Comparison of ENCODE assay signal across 15 cellular contexts in genomic region chr12:78703820-78704525, GRCh38.
A peak's percentile ranks its signal among the peaks of the same experiment; 100 is the strongest.
DNase-seq lines count a peak whose midpoint lies in the region; ATAC-seq and TF ChIP-seq lines count a peak whose summit lies in the region.
"Had no signal": no experiment of that assay in that cellular context is flagged by ENCODE, and none has a peak within 500 bp of the region (broad histone marks: within the 10 kb centered on the region; RNA-seq: fewer than 3 reads in every experiment).

No MANE protein-coding gene starts in this region.

- H3K9me3 ChIP-seq in GM23248 (ENCODE audit: low read depth), result no peaks in the 10 kb centered on the region
- H3K9me3 ChIP-seq in RWPE2 (ENCODE audit: severe bottlenecking), result no peaks in the 10 kb centered on the region
- H3K9me3 ChIP-seq: ovary had no signal

- H3K79me2 ChIP-seq in GM23248 (ENCODE audit: insufficient read depth), result no peaks in the 10 kb centered on the region

- no peaks in the 10 kb centered on the region for H3K27me3 ChIP-seq in GM23248 (replicated peaks; ENCODE audit: insufficient read depth)
- H3K27me3 ChIP-seq in RWPE2 (ENCODE audit: insufficient read depth, poor library complexity, severe bottlenecking), result no peaks in the 10 kb centered on the region
- H3K27me3 ChIP-seq: ovary had no signal

- H3K4me1 ChIP-seq in GM23248 (ENCODE audit: insufficient read depth), result peaks cover 20% of the 10 kb centered on the region
- H3K4me1 ChIP-seq in RWPE2 (ENCODE audit: insufficient read depth, poor library complexity, severe bottlenecking), result peaks cover 23% of the 10 kb centered on the region

- H3F3A ChIP-seq in GM23248 (ENCODE audit: insufficient read depth), result peaks cover 16% of the 10 kb centered on the region

- H4K20me1 ChIP-seq in GM23248 (ENCODE audit: insufficient read depth), result no peaks in the 10 kb centered on the region

- WGBS in GM23248 (ENCODE audit: low coverage in 1 of 2, low lambda C conversion rate in 2 of 2, missing lambda C conversion rate in 2 of 2), 2 experiments, result 0 to 1% methylated on average over 3 of the region's 3 CpGs

- peak overlapping the region; percentile 31; the same call in 1 of the 2 replicates for H2AFZ ChIP-seq in GM23248

- no peak for TF ChIP-seq CTCF in RWPE2 (IDR thresholded peaks at IDR 0.05; ENCODE audit: poor library complexity, severe bottlenecking)

- no peaks in the 10 kb centered on the region for H3K36me3 Mint-ChIP-seq in natural killer cell treated with Interleukin-12 subunit alpha and Interleukin-12 subunit beta and Interleukin-15 and Interleukin-18, amount 100 ng/mL, for 72 hours

- H3K27ac ChIP-seq in GM23248 (peak overlapping the region; percentile 53), RWPE2 (ENCODE audit: poor library complexity, severe bottlenecking) (peak overlapping the region; percentile 98)
- H3K27ac ChIP-seq: ovary had no signal

- no peak overlapping the region for H3K27ac Mint-ChIP-seq in natural killer cell treated with Interleukin-12 subunit alpha and Interleukin-12 subunit beta and Interleukin-15 and Interleukin-18, amount 100 ng/mL, for 72 hours
- H3K27ac Mint-ChIP-seq: activated naive CD8-positive, alpha-beta T cell treated with anti-CD3 and anti-CD28 coated beads, Interleukin-2, amount 50 U/mL, for 24 hours; stimulated activated naive CD8-positive, alpha-beta T cell treated with anti-CD3 and anti-CD28 coated beads, Interleukin-15, amount 100 ng/mL, for 72 hours had no signal

- H3K9me3 Mint-ChIP-seq in natural killer cell treated with Interleukin-12 subunit alpha and Interleukin-12 subunit beta and Interleukin-15 and Interleukin-18, amount 100 ng/mL, for 72 hours, result peaks cover 3% of the 10 kb centered on the region
- H3K9me3 Mint-ChIP-seq: activated naive CD8-positive, alpha-beta T cell treated with anti-CD3 and anti-CD28 coated beads, Interleukin-2, amount 50 U/mL, for 24 hours had no signal

- in situ Hi-C loops in GM23248 (cut with MboI), result no loop called here

- H3K4me3 ChIP-seq in GM23248, result peak overlapping the region; percentile 52
- H3K4me3 ChIP-seq in RWPE2 (ENCODE audit: severe bottlenecking), result no peak overlapping the region
- H3K4me3 ChIP-seq in skeletal muscle cell (ENCODE audit: low read depth, low read length), result no peak overlapping the region
- H3K4me3 ChIP-seq: ovary had no signal

- no peaks in the 10 kb centered on the region for H3K4me1 Mint-ChIP-seq in natural killer cell treated with Interleukin-12 subunit alpha and Interleukin-12 subunit beta and Interleukin-15 and Interleukin-18, amount 100 ng/mL, for 72 hours (ENCODE audit: low read depth in 2 of 2)
- H3K4me1 Mint-ChIP-seq: activated naive CD8-positive, alpha-beta T cell treated with anti-CD3 and anti-CD28 coated beads, Interleukin-2, amount 50 U/mL, for 24 hours; stimulated activated naive CD8-positive, alpha-beta T cell treated with anti-CD3 and anti-CD28 coated beads, Interleukin-15, amount 100 ng/mL, for 72 hours had no signal

- H3K36me3 ChIP-seq in GM23248 (ENCODE audit: low read depth) (no peaks in the 10 kb centered on the region), RWPE2 (ENCODE audit: low read depth) (no peaks in the 10 kb centered on the region)
- H3K36me3 ChIP-seq: ovary had no signal

- no peak overlapping the region for H3K9ac ChIP-seq in GM23248

- ATAC-seq in RWPE2 (ENCODE audit: low read depth) (peak; percentile 99), GM18873 (IDR thresholded peaks at IDR 0.05; ENCODE audit: low FRiP score, unreplicated experiment) (no peak), HG02623 (IDR thresholded peaks at IDR 0.05; ENCODE audit: unreplicated experiment) (no peak)
- no peak for ATAC-seq in natural killer cell treated with Interleukin-12 subunit alpha and Interleukin-12 subunit beta and Interleukin-15 and Interleukin-18, amount 100 ng/mL, for 72 hours
- ATAC-seq: activated naive CD8-positive, alpha-beta T cell treated with anti-CD3 and anti-CD28 coated beads, Interleukin-2, amount 50 U/mL, for 24 hours; stimulated activated naive CD8-positive, alpha-beta T cell treated with anti-CD3 and anti-CD28 coated beads, Interleukin-15, amount 100 ng/mL, for 72 hours had no signal

- no peaks in the 10 kb centered on the region for H3K27me3 Mint-ChIP-seq in natural killer cell treated with Interleukin-12 subunit alpha and Interleukin-12 subunit beta and Interleukin-15 and Interleukin-18, amount 100 ng/mL, for 72 hours
- H3K27me3 Mint-ChIP-seq: activated naive CD8-positive, alpha-beta T cell treated with anti-CD3 and anti-CD28 coated beads, Interleukin-2, amount 50 U/mL, for 24 hours; stimulated activated naive CD8-positive, alpha-beta T cell treated with anti-CD3 and anti-CD28 coated beads, Interleukin-15, amount 100 ng/mL, for 72 hours had no signal

- H3K4me2 ChIP-seq in GM23248 (ENCODE audit: unreplicated experiment), result peak overlapping the region; percentile 83

- no peak overlapping the region for H3K4me3 Mint-ChIP-seq in natural killer cell treated with Interleukin-12 subunit alpha and Interleukin-12 subunit beta and Interleukin-15 and Interleukin-18, amount 100 ng/mL, for 72 hours
- H3K4me3 Mint-ChIP-seq: activated naive CD8-positive, alpha-beta T cell treated with anti-CD3 and anti-CD28 coated beads, Interleukin-2, amount 50 U/mL, for 24 hours; stimulated activated naive CD8-positive, alpha-beta T cell treated with anti-CD3 and anti-CD28 coated beads, Interleukin-15, amount 100 ng/mL, for 72 hours had no signal

- H3K9me2 ChIP-seq in GM23248 (ENCODE audit: insufficient read depth), result no peaks in the 10 kb centered on the region; the same call in 1 of the 2 replicates

- DNase-seq in GM23248 (peak; percentile 90), RWPE2 (ENCODE audit: low spot score) (no peak), fibroblast of gingiva (ENCODE audit: low read depth) (peak; percentile 59), skeletal muscle cell (ENCODE audit: low read depth) (peak; percentile 68)
- DNase-seq in activated naive CD4-positive, alpha-beta T cell (lab: John Stamatoyannopoulos, UW), result no peak
- DNase-seq in natural killer cell treated with Interleukin-12 subunit alpha and Interleukin-12 subunit beta and Interleukin-15 and Interleukin-18, amount 100 ng/mL, for 72 hours (ENCODE audit: low spot score), result no peak
- DNase-seq: activated naive CD8-positive, alpha-beta T cell treated with anti-CD3 and anti-CD28 coated beads, Interleukin-2, amount 50 U/mL, for 24 hours; NCI-H146; NK-92 treated with Interleukin-12 subunit alpha and Interleukin-12 subunit beta, amount 100 ng/mL, for 24 hours; ovary; stimulated activated CD4-positive, alpha-beta T cell treated with anti-CD3 and anti-CD28 coated beads, Interleukin-2, amount 100 ng/mL, for 48 hours; stimulated activated naive CD8-positive, alpha-beta T cell treated with anti-CD3 and anti-CD28 coated beads, Interleukin-15, amount 100 ng/mL, for 72 hours; T1000 had no signal

Comparison
In these comparisons a context has a peak if more than half of its experiments do, and no peak if none do; other contexts are left out.
1. DNase-seq: peak in GM23248 (single experiment), fibroblast of gingiva (single experiment) and skeletal muscle cell (single experiment); none in RWPE2 (single experiment), activated naive CD4-positive, alpha-beta T cell (0 of 4) and natural killer cell treated with Interleukin-12 subunit alpha and Interleukin-12 subunit beta and Interleukin-15 and Interleukin-18, amount 100 ng/mL, for 72 hours (single experiment).